ENCODE assay signal across 1 cellular context in the genomic region with DNA sequence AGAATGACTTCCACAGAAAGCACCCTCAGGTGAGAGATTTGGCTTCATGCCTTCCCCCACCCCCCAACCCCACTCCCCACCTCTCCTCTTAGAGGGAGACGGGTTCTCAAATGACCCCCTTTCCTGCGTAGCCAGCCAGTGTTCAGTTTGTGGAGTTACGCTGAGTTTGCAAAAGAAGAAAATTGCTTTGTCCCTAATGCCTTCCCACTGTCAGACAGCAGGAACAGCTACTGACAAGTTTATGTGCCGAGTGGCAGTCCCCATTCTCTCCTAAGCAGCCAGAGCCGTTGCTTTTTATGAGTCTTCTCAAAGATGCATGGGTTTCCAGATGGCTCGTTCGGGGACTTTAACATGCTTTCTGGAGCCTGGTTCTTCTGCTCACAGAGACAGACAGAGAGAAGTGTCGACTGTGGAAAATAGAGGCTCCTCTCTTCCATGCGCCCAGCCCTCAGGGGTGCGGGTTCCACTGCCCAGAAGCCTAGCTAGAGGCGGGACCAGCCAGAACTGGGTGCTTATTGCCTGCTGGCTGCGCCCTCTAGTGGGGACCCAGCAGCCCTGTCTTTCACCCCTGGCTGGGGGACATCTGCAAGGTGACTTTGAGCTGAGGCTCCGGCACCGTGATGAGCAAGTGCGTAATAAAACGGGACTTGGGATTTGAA.
TF ChIP-seq lines count a peak whose summit lies in the region.

No MANE protein-coding gene starts in this region.

TF ChIP-seq in HepG2, 621 proteins besides CTCF, POLR2A, EP300 and RAD21 (continued from another document and continues in another):
- no peak for TF ChIP-seq ZNF234 (CRISPR knock-in tag; conservative IDR thresholded peaks at IDR 0.05)
- no peak for TF ChIP-seq U2AF2 (IDR thresholded peaks at IDR 0.05; ENCODE audit: low read depth, low read length)
- TF ChIP-seq FOXO1 (CRISPR knock-in tag; IDR thresholded peaks at IDR 0.05), result peak; percentile 51; the same call in 1 of the 2 replicates
- 0 out of 2 replicates have a peak, but pooled peaks have one; percentile 43 for TF ChIP-seq ZNF550 (CRISPR knock-in tag; IDR thresholded peaks at IDR 0.05; ENCODE audit: borderline replicate concordance)
- TF ChIP-seq, protein P1, sequence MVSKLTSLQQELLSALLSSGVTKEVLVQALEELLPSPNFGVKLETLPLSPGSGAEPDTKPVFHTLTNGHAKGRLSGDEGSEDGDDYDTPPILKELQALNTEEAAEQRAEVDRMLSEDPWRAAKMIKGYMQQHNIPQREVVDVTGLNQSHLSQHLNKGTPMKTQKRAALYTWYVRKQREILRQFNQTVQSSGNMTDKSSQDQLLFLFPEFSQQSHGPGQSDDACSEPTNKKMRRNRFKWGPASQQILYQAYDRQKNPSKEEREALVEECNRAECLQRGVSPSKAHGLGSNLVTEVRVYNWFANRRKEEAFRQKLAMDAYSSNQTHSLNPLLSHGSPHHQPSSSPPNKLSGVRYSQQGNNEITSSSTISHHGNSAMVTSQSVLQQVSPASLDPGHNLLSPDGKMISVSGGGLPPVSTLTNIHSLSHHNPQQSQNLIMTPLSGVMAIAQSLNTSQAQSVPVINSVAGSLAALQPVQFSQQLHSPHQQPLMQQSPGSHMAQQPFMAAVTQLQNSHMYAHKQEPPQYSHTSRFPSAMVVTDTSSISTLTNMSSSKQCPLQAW (CRISPR knock-in tag; IDR thresholded peaks at IDR 0.05), result peak; percentile 77
- TF ChIP-seq, protein P2, sequence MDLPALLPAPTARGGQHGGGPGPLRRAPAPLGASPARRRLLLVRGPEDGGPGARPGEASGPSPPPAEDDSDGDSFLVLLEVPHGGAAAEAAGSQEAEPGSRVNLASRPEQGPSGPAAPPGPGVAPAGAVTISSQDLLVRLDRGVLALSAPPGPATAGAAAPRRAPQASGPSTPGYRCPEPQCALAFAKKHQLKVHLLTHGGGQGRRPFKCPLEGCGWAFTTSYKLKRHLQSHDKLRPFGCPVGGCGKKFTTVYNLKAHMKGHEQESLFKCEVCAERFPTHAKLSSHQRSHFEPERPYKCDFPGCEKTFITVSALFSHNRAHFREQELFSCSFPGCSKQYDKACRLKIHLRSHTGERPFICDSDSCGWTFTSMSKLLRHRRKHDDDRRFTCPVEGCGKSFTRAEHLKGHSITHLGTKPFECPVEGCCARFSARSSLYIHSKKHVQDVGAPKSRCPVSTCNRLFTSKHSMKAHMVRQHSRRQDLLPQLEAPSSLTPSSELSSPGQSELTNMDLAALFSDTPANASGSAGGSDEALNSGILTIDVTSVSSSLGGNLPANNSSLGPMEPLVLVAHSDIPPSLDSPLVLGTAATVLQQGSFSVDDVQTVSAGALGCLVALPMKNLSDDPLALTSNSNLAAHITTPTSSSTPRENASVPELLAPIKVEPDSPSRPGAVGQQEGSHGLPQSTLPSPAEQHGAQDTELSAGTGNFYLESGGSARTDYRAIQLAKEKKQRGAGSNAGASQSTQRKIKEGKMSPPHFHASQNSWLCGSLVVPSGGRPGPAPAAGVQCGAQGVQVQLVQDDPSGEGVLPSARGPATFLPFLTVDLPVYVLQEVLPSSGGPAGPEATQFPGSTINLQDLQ (CRISPR knock-in tag; IDR thresholded peaks at IDR 0.05), result no peak
- TF ChIP-seq ZNF264 (CRISPR knock-in tag; IDR thresholded peaks at IDR 0.05), result no peak
- TF ChIP-seq, protein P3, sequence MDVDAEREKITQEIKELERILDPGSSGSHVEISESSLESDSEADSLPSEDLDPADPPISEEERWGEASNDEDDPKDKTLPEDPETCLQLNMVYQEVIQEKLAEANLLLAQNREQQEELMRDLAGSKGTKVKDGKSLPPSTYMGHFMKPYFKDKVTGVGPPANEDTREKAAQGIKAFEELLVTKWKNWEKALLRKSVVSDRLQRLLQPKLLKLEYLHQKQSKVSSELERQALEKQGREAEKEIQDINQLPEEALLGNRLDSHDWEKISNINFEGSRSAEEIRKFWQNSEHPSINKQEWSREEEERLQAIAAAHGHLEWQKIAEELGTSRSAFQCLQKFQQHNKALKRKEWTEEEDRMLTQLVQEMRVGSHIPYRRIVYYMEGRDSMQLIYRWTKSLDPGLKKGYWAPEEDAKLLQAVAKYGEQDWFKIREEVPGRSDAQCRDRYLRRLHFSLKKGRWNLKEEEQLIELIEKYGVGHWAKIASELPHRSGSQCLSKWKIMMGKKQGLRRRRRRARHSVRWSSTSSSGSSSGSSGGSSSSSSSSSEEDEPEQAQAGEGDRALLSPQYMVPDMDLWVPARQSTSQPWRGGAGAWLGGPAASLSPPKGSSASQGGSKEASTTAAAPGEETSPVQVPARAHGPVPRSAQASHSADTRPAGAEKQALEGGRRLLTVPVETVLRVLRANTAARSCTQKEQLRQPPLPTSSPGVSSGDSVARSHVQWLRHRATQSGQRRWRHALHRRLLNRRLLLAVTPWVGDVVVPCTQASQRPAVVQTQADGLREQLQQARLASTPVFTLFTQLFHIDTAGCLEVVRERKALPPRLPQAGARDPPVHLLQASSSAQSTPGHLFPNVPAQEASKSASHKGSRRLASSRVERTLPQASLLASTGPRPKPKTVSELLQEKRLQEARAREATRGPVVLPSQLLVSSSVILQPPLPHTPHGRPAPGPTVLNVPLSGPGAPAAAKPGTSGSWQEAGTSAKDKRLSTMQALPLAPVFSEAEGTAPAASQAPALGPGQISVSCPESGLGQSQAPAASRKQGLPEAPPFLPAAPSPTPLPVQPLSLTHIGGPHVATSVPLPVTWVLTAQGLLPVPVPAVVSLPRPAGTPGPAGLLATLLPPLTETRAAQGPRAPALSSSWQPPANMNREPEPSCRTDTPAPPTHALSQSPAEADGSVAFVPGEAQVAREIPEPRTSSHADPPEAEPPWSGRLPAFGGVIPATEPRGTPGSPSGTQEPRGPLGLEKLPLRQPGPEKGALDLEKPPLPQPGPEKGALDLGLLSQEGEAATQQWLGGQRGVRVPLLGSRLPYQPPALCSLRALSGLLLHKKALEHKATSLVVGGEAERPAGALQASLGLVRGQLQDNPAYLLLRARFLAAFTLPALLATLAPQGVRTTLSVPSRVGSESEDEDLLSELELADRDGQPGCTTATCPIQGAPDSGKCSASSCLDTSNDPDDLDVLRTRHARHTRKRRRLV (CRISPR knock-in tag; IDR thresholded peaks at IDR 0.05), result no peak
- no peak for TF ChIP-seq SP140L (CRISPR knock-in tag; IDR thresholded peaks at IDR 0.05; ENCODE audit: borderline replicate concordance)
- TF ChIP-seq TGIF2 (CRISPR knock-in tag; IDR thresholded peaks at IDR 0.05), result no peak
- TF ChIP-seq RARA (CRISPR knock-in tag; IDR thresholded peaks at IDR 0.05), result peak; percentile 26; the same call in 1 of the 2 replicates
- peak; percentile 88; the same call in 1 of the 2 replicates for TF ChIP-seq ESRRA (CRISPR knock-in tag; IDR thresholded peaks at IDR 0.05; ENCODE audit: low read depth)
- TF ChIP-seq, protein P4, sequence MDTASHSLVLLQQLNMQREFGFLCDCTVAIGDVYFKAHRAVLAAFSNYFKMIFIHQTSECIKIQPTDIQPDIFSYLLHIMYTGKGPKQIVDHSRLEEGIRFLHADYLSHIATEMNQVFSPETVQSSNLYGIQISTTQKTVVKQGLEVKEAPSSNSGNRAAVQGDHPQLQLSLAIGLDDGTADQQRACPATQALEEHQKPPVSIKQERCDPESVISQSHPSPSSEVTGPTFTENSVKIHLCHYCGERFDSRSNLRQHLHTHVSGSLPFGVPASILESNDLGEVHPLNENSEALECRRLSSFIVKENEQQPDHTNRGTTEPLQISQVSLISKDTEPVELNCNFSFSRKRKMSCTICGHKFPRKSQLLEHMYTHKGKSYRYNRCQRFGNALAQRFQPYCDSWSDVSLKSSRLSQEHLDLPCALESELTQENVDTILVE (CRISPR knock-in tag; IDR thresholded peaks at IDR 0.05), result no peak
- TF ChIP-seq GZF1 (CRISPR knock-in tag; IDR thresholded peaks at IDR 0.05), result no peak
- TF ChIP-seq, protein P5, sequence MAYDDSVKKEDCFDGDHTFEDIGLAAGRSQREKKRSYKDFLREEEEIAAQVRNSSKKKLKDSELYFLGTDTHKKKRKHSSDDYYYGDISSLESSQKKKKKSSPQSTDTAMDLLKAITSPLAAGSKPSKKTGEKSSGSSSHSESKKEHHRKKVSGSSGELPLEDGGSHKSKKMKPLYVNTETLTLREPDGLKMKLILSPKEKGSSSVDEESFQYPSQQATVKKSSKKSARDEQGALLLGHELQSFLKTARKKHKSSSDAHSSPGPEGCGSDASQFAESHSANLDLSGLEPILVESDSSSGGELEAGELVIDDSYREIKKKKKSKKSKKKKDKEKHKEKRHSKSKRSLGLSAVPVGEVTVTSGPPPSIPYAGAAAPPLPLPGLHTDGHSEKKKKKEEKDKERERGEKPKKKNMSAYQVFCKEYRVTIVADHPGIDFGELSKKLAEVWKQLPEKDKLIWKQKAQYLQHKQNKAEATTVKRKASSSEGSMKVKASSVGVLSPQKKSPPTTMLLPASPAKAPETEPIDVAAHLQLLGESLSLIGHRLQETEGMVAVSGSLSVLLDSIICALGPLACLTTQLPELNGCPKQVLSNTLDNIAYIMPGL (CRISPR knock-in tag; IDR thresholded peaks at IDR 0.05; ENCODE audit: borderline replicate concordance in 1 of 2, low read depth in 1 of 2), result no peak; a peak in 1 of 4 replicates
- TF ChIP-seq, protein P6, sequence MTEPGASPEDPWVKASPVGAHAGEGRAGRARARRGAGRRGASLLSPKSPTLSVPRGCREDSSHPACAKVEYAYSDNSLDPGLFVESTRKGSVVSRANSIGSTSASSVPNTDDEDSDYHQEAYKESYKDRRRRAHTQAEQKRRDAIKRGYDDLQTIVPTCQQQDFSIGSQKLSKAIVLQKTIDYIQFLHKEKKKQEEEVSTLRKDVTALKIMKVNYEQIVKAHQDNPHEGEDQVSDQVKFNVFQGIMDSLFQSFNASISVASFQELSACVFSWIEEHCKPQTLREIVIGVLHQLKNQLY (CRISPR knock-in tag; IDR thresholded peaks at IDR 0.05), result no peak
- no peak for TF ChIP-seq SAP130 (CRISPR knock-in tag; IDR thresholded peaks at IDR 0.05; ENCODE audit: low read depth)
- no peak for TF ChIP-seq ARNT (IDR thresholded peaks at IDR 0.05)
- TF ChIP-seq NCOA5 (CRISPR knock-in tag; IDR thresholded peaks at IDR 0.05), result no peak
- TF ChIP-seq DMAP1 (CRISPR knock-in tag; IDR thresholded peaks at IDR 0.05), result no peak
- TF ChIP-seq ZKSCAN5 (CRISPR knock-in tag; IDR thresholded peaks at IDR 0.05), result no peak
- TF ChIP-seq ISL2 (CRISPR knock-in tag; IDR thresholded peaks at IDR 0.05), result no peak; the same call in 1 of the 2 replicates
- TF ChIP-seq ZNF263 (CRISPR knock-in tag; IDR thresholded peaks at IDR 0.05), result no peak
- TF ChIP-seq, protein P7, sequence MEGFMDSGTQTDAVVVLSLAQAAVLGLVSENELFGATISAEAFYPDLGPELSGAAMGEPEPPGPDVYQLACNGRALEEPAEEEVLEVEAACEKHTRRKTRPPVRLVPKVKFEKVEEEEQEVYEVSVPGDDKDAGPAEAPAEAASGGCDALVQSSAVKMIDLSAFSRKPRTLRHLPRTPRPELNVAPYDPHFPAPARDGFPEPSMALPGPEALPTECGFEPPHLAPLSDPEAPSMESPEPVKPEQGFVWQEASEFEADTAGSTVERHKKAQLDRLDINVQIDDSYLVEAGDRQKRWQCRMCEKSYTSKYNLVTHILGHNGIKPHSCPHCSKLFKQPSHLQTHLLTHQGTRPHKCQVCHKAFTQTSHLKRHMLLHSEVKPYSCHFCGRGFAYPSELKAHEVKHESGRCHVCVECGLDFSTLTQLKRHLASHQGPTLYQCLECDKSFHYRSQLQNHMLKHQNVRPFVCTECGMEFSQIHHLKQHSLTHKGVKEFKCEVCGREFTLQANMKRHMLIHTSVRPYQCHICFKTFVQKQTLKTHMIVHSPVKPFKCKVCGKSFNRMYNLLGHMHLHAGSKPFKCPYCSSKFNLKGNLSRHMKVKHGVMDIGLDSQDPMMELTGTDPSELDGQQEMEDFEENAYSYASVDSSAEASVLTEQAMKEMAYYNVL (CRISPR knock-in tag; IDR thresholded peaks at IDR 0.05; ENCODE audit: borderline replicate concordance), result no peak
- no peak for TF ChIP-seq NFYC (CRISPR knock-in tag; IDR thresholded peaks at IDR 0.05)
- TF ChIP-seq SMC3 (IDR thresholded peaks at IDR 0.05; ENCODE audit: low read length), result peak; percentile 85
- TF ChIP-seq, protein P8, sequence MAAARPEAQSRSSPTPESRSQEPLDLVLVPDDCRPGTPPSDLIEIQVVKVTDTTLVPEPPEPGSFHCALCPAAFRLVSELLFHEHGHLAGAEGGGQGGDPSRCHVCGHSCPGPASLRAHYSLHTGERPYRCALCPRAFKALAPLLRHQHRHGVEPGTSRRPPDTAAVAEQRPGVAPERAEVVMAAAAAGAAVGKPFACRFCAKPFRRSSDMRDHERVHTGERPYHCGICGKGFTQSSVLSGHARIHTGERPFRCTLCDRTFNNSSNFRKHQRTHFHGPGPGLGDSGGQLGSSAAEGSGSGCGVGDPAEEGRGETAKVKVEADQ (CRISPR knock-in tag; IDR thresholded peaks at IDR 0.05; ENCODE audit: borderline replicate concordance), result no peak
- no peak for TF ChIP-seq YEATS4 (CRISPR knock-in tag; IDR thresholded peaks at IDR 0.05; ENCODE audit: borderline replicate concordance)
- TF ChIP-seq, protein P9, sequence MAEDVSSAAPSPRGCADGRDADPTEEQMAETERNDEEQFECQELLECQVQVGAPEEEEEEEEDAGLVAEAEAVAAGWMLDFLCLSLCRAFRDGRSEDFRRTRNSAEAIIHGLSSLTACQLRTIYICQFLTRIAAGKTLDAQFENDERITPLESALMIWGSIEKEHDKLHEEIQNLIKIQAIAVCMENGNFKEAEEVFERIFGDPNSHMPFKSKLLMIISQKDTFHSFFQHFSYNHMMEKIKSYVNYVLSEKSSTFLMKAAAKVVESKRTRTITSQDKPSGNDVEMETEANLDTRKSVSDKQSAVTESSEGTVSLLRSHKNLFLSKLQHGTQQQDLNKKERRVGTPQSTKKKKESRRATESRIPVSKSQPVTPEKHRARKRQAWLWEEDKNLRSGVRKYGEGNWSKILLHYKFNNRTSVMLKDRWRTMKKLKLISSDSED (CRISPR knock-in tag; IDR thresholded peaks at IDR 0.05), result no peak
- TF ChIP-seq, protein P10, sequence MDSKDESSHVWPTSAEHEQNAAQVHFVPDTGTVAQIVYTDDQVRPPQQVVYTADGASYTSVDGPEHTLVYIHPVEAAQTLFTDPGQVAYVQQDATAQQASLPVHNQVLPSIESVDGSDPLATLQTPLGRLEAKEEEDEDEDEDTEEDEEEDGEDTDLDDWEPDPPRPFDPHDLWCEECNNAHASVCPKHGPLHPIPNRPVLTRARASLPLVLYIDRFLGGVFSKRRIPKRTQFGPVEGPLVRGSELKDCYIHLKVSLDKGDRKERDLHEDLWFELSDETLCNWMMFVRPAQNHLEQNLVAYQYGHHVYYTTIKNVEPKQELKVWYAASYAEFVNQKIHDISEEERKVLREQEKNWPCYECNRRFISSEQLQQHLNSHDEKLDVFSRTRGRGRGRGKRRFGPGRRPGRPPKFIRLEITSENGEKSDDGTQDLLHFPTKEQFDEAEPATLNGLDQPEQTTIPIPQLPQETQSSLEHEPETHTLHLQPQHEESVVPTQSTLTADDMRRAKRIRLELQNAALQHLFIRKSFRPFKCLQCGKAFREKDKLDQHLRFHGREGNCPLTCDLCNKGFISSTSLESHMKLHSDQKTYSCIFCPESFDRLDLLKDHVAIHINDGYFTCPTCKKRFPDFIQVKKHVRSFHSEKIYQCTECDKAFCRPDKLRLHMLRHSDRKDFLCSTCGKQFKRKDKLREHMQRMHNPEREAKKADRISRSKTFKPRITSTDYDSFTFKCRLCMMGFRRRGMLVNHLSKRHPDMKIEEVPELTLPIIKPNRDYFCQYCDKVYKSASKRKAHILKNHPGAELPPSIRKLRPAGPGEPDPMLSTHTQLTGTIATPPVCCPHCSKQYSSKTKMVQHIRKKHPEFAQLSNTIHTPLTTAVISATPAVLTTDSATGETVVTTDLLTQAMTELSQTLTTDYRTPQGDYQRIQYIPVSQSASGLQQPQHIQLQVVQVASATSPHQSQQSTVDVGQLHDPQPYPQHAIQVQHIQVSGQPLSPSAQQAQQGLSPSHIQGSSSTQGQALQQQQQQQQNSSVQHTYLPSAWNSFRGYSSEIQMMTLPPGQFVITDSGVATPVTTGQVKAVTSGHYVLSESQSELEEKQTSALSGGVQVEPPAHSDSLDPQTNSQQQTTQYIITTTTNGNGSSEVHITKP (CRISPR knock-in tag; IDR thresholded peaks at IDR 0.05; ENCODE audit: low read depth), result no peak
- no peak for TF ChIP-seq TSC22D2 (CRISPR knock-in tag; IDR thresholded peaks at IDR 0.05; ENCODE audit: borderline replicate concordance)
- TF ChIP-seq PHB2 (IDR thresholded peaks at IDR 0.05; ENCODE audit: partially characterized antibody), result no peak
- TF ChIP-seq ISX (CRISPR knock-in tag; conservative IDR thresholded peaks at IDR 0.05), result no peak
- TF ChIP-seq MEIS2 (CRISPR knock-in tag; IDR thresholded peaks at IDR 0.05), result 0 out of 2 replicates have a peak, but pooled peaks have one; percentile 23
